Comparison of ENCODE assay signal across 14 cellular contexts in the genomic region with DNA sequence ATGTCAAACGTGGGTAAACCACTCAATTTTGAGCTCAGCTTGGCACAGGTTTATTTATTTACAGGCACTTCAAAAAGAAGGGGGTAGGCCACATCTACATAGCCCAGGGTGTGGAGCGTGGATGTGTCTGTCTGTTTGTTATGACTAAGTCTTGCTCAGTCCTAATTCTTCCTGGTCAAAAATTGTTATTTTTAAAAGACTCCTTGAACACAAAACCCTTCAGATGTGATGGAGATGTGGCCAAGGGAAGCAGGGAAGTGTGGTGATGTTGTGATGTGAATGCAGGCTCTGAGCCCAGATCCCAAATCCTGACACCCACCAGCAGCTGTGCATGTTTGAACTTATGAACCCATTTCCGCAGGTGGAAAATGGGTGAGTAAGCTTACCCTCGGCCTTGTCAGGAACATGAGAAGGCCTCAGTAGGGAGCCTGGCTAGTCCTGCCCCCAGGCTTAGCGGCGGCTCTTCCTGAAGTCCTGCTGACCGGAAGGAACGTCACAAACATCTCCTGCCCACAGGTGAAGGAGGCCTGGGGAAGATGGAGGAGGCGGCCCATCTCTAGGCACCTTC.
A peak's percentile ranks its signal among the peaks of the same experiment; 100 is the strongest.
DNase-seq lines count a peak whose midpoint lies in the region; ATAC-seq and TF ChIP-seq lines count a peak whose summit lies in the region.
"Had no signal": no experiment of that assay in that cellular context is flagged by ENCODE, and none has a peak within 500 bp of the region (broad histone marks: within the 10 kb centered on the region; RNA-seq: fewer than 3 reads in every experiment).

No MANE protein-coding gene starts in this region.

- TF ChIP-seq EP300 in esophagus muscularis mucosa (IDR thresholded peaks at IDR 0.05) = no peak

- DNase-seq in H4 (ENCODE audit: low spot score) (peak; percentile 81), SHP77 treated with DMSO at 0.1 percent for 48 hours (lab: John Stamatoyannopoulos, UW) (peak; percentile 25), esophagus muscularis mucosa (ENCODE audit: extremely low spot score) (peak; percentile 83), sciatic nerve (ENCODE audit: low spot score) (no peak), WTC11 (ENCODE audit: low spot score) (no peak), nucleus accumbens (lab: John Stamatoyannopoulos, UW) (no peak)
- no peak for DNase-seq in activated CD8-positive, alpha-beta memory T cell treated with anti-CD3 and anti-CD28 coated beads, Interleukin-2, amount 50 U/mL, for 4 hours
- DNase-seq in stimulated activated CD8-positive, alpha-beta memory T cell treated with anti-CD3 and anti-CD28 coated beads, Interleukin-4, amount 100 ng/mL, for 48 hours = no peak
- DNase-seq: activated CD4-positive, alpha-beta T cell treated with anti-CD3 and anti-CD28 coated beads, Interleukin-2, amount 50 U/mL, for 48 hours; activated naive CD4-positive, alpha-beta T cell treated with anti-CD3 and anti-CD28 coated beads, Interleukin-2, amount 50 U/mL, for 16 hours; effector CD8-positive, alpha-beta T cell; NCI-H1930; NK-92 treated with Interleukin-12 subunit alpha and Interleukin-12 subunit beta, amount 100 ng/mL, for 24 hours; stimulated activated CD4-positive, alpha-beta T cell treated with anti-CD3 and anti-CD28 coated beads, Interleukin-15, amount 100 ng/mL, for 24 hours had no signal

- no peaks in the 10 kb centered on the region for H3K9me3 ChIP-seq in esophagus muscularis mucosa

- H3K36me3 Mint-ChIP-seq in WTC11 = no peaks in the 10 kb centered on the region; the same call in 1 of the 2 replicates

- TF ChIP-seq CTCF in esophagus muscularis mucosa (IDR thresholded peaks at IDR 0.05) (no peak), WTC11 (IDR thresholded peaks at IDR 0.05) (no peak)

- H3K9me3 Mint-ChIP-seq in WTC11 = no peaks in the 10 kb centered on the region

- peaks cover 18 to 46% (median 39%) of the 10 kb centered on the region in 4 donors for H3K4me1 ChIP-seq in esophagus muscularis mucosa

- H3K27ac ChIP-seq in esophagus muscularis mucosa (replicated peaks in 1 of 4) = peak overlapping the region in 3 of 4 donors; percentile 11 to 36 (median 32)

- no peak overlapping the region for H3K4me3 Mint-ChIP-seq in WTC11

- H3K27me3 Mint-ChIP-seq in WTC11 (ENCODE audit: low read depth) = peaks cover 19% of the 10 kb centered on the region

- no peak for TF ChIP-seq POLR2A in esophagus muscularis mucosa (IDR thresholded peaks at IDR 0.05; ENCODE audit: low read depth)

- H3K4me1 Mint-ChIP-seq in WTC11 = peaks cover 32% of the 10 kb centered on the region

- CTCF ChIA-PET in WTC11 (lab: Charles Lee) = interaction anchor here (0.7 kb wide), 1 partner anchor 34 kb away, joined by 3 read pairs; no protein-coding TSS in a partner anchor

- ATAC-seq in sciatic nerve = peak; percentile 6
- ATAC-seq in WTC11 = no peak

- intact Hi-C loops in esophagus muscularis mucosa (cut with DNase I) (loop anchor here (5.0 to 10.0 kb wide), 3 partner anchors 179 to 436 kb away; no protein-coding TSS in a partner anchor), sciatic nerve (cut with DNase I) (no loop called here)

- no peak overlapping the region for H3K4me3 ChIP-seq in esophagus muscularis mucosa

- H3K27ac Mint-ChIP-seq in WTC11 = no peak overlapping the region

- POLR2A ChIA-PET in WTC11 (lab: Charles Lee) = no interaction called here

- no peaks in the 10 kb centered on the region for H3K27me3 ChIP-seq in esophagus muscularis mucosa

- WGBS in esophagus muscularis mucosa = 75% methylated on average over 6 of the region's 9 CpGs

- no peaks in the 10 kb centered on the region for H3K36me3 ChIP-seq in esophagus muscularis mucosa

TF ChIP-seq in WTC11, 78 proteins besides CTCF, POLR2A, EP300 and RAD21:
- TF ChIP-seq ZNF416 (CRISPR knock-in tag; IDR thresholded peaks at IDR 0.05) (no peak), TCF7 (CRISPR knock-in tag; IDR thresholded peaks at IDR 0.05; ENCODE audit: low read depth) (no peak), TP53 (CRISPR knock-in tag; IDR thresholded peaks at IDR 0.05) (no peak), MXD4 (CRISPR knock-in tag; IDR thresholded peaks at IDR 0.05; ENCODE audit: borderline replicate concordance) (no peak), ZNF423 (CRISPR knock-in tag; IDR thresholded peaks at IDR 0.05) (no peak), SMAD4 (CRISPR knock-in tag; IDR thresholded peaks at IDR 0.05) (no peak), NFATC4 (CRISPR knock-in tag; IDR thresholded peaks at IDR 0.05) (no peak), ZNF396 (CRISPR knock-in tag; IDR thresholded peaks at IDR 0.05; ENCODE audit: borderline replicate concordance) (no peak), SOX15 (CRISPR knock-in tag; IDR thresholded peaks at IDR 0.05) (no peak), FOXP1 (CRISPR knock-in tag; IDR thresholded peaks at IDR 0.05; ENCODE audit: borderline replicate concordance) (no peak)
- TF ChIP-seq, protein P1, sequence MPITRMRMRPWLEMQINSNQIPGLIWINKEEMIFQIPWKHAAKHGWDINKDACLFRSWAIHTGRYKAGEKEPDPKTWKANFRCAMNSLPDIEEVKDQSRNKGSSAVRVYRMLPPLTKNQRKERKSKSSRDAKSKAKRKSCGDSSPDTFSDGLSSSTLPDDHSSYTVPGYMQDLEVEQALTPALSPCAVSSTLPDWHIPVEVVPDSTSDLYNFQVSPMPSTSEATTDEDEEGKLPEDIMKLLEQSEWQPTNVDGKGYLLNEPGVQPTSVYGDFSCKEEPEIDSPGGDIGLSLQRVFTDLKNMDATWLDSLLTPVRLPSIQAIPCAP (CRISPR knock-in tag; IDR thresholded peaks at IDR 0.05) = no peak
- TF ChIP-seq, protein P2, sequence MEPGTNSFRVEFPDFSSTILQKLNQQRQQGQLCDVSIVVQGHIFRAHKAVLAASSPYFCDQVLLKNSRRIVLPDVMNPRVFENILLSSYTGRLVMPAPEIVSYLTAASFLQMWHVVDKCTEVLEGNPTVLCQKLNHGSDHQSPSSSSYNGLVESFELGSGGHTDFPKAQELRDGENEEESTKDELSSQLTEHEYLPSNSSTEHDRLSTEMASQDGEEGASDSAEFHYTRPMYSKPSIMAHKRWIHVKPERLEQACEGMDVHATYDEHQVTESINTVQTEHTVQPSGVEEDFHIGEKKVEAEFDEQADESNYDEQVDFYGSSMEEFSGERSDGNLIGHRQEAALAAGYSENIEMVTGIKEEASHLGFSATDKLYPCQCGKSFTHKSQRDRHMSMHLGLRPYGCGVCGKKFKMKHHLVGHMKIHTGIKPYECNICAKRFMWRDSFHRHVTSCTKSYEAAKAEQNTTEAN (CRISPR knock-in tag; IDR thresholded peaks at IDR 0.05) = no peak
- TF ChIP-seq, protein P3, sequence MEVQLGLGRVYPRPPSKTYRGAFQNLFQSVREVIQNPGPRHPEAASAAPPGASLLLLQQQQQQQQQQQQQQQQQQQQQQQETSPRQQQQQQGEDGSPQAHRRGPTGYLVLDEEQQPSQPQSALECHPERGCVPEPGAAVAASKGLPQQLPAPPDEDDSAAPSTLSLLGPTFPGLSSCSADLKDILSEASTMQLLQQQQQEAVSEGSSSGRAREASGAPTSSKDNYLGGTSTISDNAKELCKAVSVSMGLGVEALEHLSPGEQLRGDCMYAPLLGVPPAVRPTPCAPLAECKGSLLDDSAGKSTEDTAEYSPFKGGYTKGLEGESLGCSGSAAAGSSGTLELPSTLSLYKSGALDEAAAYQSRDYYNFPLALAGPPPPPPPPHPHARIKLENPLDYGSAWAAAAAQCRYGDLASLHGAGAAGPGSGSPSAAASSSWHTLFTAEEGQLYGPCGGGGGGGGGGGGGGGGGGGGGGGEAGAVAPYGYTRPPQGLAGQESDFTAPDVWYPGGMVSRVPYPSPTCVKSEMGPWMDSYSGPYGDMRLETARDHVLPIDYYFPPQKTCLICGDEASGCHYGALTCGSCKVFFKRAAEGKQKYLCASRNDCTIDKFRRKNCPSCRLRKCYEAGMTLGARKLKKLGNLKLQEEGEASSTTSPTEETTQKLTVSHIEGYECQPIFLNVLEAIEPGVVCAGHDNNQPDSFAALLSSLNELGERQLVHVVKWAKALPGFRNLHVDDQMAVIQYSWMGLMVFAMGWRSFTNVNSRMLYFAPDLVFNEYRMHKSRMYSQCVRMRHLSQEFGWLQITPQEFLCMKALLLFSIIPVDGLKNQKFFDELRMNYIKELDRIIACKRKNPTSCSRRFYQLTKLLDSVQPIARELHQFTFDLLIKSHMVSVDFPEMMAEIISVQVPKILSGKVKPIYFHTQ (CRISPR knock-in tag; IDR thresholded peaks at IDR 0.05) = no peak
- TF ChIP-seq, protein P4, sequence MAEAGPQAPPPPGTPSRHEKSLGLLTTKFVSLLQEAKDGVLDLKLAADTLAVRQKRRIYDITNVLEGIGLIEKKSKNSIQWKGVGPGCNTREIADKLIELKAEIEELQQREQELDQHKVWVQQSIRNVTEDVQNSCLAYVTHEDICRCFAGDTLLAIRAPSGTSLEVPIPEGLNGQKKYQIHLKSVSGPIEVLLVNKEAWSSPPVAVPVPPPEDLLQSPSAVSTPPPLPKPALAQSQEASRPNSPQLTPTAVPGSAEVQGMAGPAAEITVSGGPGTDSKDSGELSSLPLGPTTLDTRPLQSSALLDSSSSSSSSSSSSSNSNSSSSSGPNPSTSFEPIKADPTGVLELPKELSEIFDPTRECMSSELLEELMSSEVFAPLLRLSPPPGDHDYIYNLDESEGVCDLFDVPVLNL (CRISPR knock-in tag; IDR thresholded peaks at IDR 0.05; ENCODE audit: borderline replicate concordance, low read depth) = no peak

Comparison
In these comparisons a context has a peak if more than half of its experiments do, and no peak if none do; other contexts are left out.
1. DNase-seq: peak in H4 (single experiment), SHP77 treated with DMSO at 0.1 percent for 48 hours (single experiment) and esophagus muscularis mucosa (single experiment); none in sciatic nerve (single experiment), activated CD8-positive, alpha-beta memory T cell treated with anti-CD3 and anti-CD28 coated beads, Interleukin-2, amount 50 U/mL, for 4 hours (single experiment), stimulated activated CD8-positive, alpha-beta memory T cell treated with anti-CD3 and anti-CD28 coated beads, Interleukin-4, amount 100 ng/mL, for 48 hours (single experiment), WTC11 (single experiment) and nucleus accumbens (0 of 56).